Comparison of ENCODE assay signal across 7 cellular contexts in genomic region chr14:49894214-49895107, GRCh38. TPM values are rescaled to one million over a fixed set of nuclear protein-coding genes. Genes with fewer than 3 reads are reported as not detected.
DNase-seq lines count a peak whose midpoint lies in the region; ATAC-seq, FAIRE-seq and TF ChIP-seq lines count a peak whose summit lies in the region.
"Not testable (repeated sequence)": the region's sequence is repeated elsewhere in the genome, so short reads cannot be mapped to it uniquely, and the experiment has no call there.

No MANE protein-coding gene starts in this region.

- FAIRE-seq in GM12891 (lab: Jason Lieb, UNC): peak; percentile 82
- not testable (repeated sequence) for FAIRE-seq in small intestine (lab: Jason Lieb, UNC)

- H3K4me1 ChIP-seq in heart right ventricle (peaks cover 7 to 57% (median 52%) of the 10 kb centered on the region in 9 donors), muscle layer of colon (ENCODE audit: insufficient read depth, low read length) (peaks cover 40% of the 10 kb centered on the region)
- H3K4me1 ChIP-seq in small intestine (ENCODE audit: control insufficient read depth in 2 of 2, insufficient read depth in 1 of 2, low read depth in 1 of 2, low read length in 1 of 2): not testable (repeated sequence)

- intact Hi-C loops in heart right ventricle (cut with DNase I): loop anchor here in 8 of 10 donors (5.0 to 10.0 kb wide), 3 partner anchors 108 to 213 kb away; no protein-coding TSS in a partner anchor

- H3K4me3 Mint-ChIP-seq in activated CD8-positive, alpha-beta T cell treated with anti-CD3 and anti-CD28 coated beads, Interleukin-2, amount 10 ng/mL, durations not matched to agents 7 days and 5 days: peak overlapping the region; percentile 90
- H3K4me3 Mint-ChIP-seq in central memory CD8-positive, alpha-beta T cell: peak overlapping the region; percentile 91

- H3K9me3 Mint-ChIP-seq in activated CD8-positive, alpha-beta T cell treated with anti-CD3 and anti-CD28 coated beads, Interleukin-2, amount 10 ng/mL, durations not matched to agents 7 days and 5 days (ENCODE audit: insufficient read depth); central memory CD8-positive, alpha-beta T cell: not testable (repeated sequence)

- CTCF ChIA-PET in activated CD8-positive, alpha-beta T cell treated with anti-CD3 and anti-CD28 coated beads, Interleukin-2, amount 10 ng/mL, durations not matched to agents 7 days and 5 days (lab: Charles Lee): interaction anchor here (1.8 to 3.5 kb wide), 6 partner anchors 32 to 192 kb away, joined by 7 to 22 read pairs (median 10); no protein-coding TSS in a partner anchor

- 6 to 9% methylated on average over 8 of the region's 8 CpGs for WGBS in heart right ventricle, 2 donors
- 1 to 3% (median 1%) methylated on average over 8 of the region's 8 CpGs for whole genome bisulfite sequencing in small intestine, 3 donors

- not testable (repeated sequence) for TF ChIP-seq POLR2A in GM12891 (IDR thresholded peaks at IDR 0.05; ENCODE audit: low read depth, low read length)

- peak overlapping the region; percentile 82 to 100 (median 94) for H3K4me3 ChIP-seq in heart right ventricle
- H3K4me3 ChIP-seq in muscle layer of colon (ENCODE audit: low read depth in 1 of 2, low read length in 2 of 2): peak overlapping the region; percentile 98 to 100
- H3K4me3 ChIP-seq in small intestine (ENCODE audit: low read depth in 1 of 2, low read length in 2 of 2): peak overlapping the region; percentile 91 to 100

- H3K36me3 Mint-ChIP-seq in activated CD8-positive, alpha-beta T cell treated with anti-CD3 and anti-CD28 coated beads, Interleukin-2, amount 10 ng/mL, durations not matched to agents 7 days and 5 days (ENCODE audit: low read depth): peaks cover 57% of the 10 kb centered on the region
- H3K36me3 Mint-ChIP-seq in central memory CD8-positive, alpha-beta T cell (ENCODE audit: insufficient read depth): peaks cover 49% of the 10 kb centered on the region

- ATAC-seq in activated CD8-positive, alpha-beta T cell treated with anti-CD3 and anti-CD28 coated beads, Interleukin-2, amount 10 ng/mL, durations not matched to agents 7 days and 5 days; central memory CD8-positive, alpha-beta T cell (replicated peaks; ENCODE audit: extremely low read depth, poor library complexity, severe bottlenecking); heart right ventricle: not testable (repeated sequence)

- peaks cover 32% of the 10 kb centered on the region for H3K4me1 Mint-ChIP-seq in activated CD8-positive, alpha-beta T cell treated with anti-CD3 and anti-CD28 coated beads, Interleukin-2, amount 10 ng/mL, durations not matched to agents 7 days and 5 days (ENCODE audit: low read depth)
- H3K4me1 Mint-ChIP-seq in central memory CD8-positive, alpha-beta T cell: peaks cover 50% of the 10 kb centered on the region

- H3K36me3 ChIP-seq in heart right ventricle (peaks cover 0 to 28% (median 5%) of the 10 kb centered on the region in 9 donors), muscle layer of colon (ENCODE audit: insufficient read depth, low read length) (peaks cover 11% of the 10 kb centered on the region)
- H3K36me3 ChIP-seq in small intestine (ENCODE audit: control insufficient read depth in 2 of 2, insufficient read depth in 2 of 2, low read length in 2 of 2): not testable (repeated sequence)

- not testable (repeated sequence) for H3K27me3 Mint-ChIP-seq in activated CD8-positive, alpha-beta T cell treated with anti-CD3 and anti-CD28 coated beads, Interleukin-2, amount 10 ng/mL, durations not matched to agents 7 days and 5 days (ENCODE audit: low read depth); central memory CD8-positive, alpha-beta T cell

- POLR2A ChIA-PET in activated CD8-positive, alpha-beta T cell treated with anti-CD3 and anti-CD28 coated beads, Interleukin-2, amount 10 ng/mL, durations not matched to agents 7 days and 5 days (lab: Charles Lee): interaction anchor here (0.7 to 3.7 kb wide), 15 partner anchors 13 to 194 kb away, joined by 3 to 89 read pairs (median 18); partner anchors contain the start of gene NEMF

- H3K9me3 ChIP-seq in heart right ventricle; muscle layer of colon (ENCODE audit: low read length); small intestine (ENCODE audit: control insufficient read depth, low read depth): not testable (repeated sequence)

- H3K27ac ChIP-seq in heart right ventricle: peak overlapping the region in 9 of 10 donors; percentile 98 to 100 (median 100)
- H3K27ac ChIP-seq in muscle layer of colon (ENCODE audit: low read depth, low read length): peak overlapping the region; percentile 99
- H3K27ac ChIP-seq in small intestine (ENCODE audit: low read depth in 1 of 2, low read length in 1 of 2): peak overlapping the region; percentile 100

- peak overlapping the region; percentile 97 for H3K27ac Mint-ChIP-seq in activated CD8-positive, alpha-beta T cell treated with anti-CD3 and anti-CD28 coated beads, Interleukin-2, amount 10 ng/mL, durations not matched to agents 7 days and 5 days
- peak overlapping the region; percentile 95 for H3K27ac Mint-ChIP-seq in central memory CD8-positive, alpha-beta T cell (ENCODE audit: low read depth)

- peak overlapping the region; percentile 98 for H3K9ac ChIP-seq in muscle layer of colon (ENCODE audit: low read length)

- TF ChIP-seq CTCF in heart right ventricle (IDR thresholded peaks at IDR 0.05): not testable (repeated sequence)

- not testable (repeated sequence) for DNase-seq in GM12891 (ENCODE audit: insufficient read length, low spot score); central memory CD8-positive, alpha-beta T cell (ENCODE audit: low spot score in 2 of 2); heart right ventricle; small intestine
- peak; percentile 30 for DNase-seq in NOMO-1 treated with DMSO at 0.1 percent for 48 hours (lab: John Stamatoyannopoulos, UW; ENCODE audit: unreplicated experiment)
- peak; percentile 38 for DNase-seq in activated CD8-positive, alpha-beta T cell treated with anti-CD3 and anti-CD28 coated beads, Interleukin-2, amount 10 ng/mL, durations not matched to agents 7 days and 5 days

- H3K27me3 ChIP-seq in heart right ventricle; muscle layer of colon (ENCODE audit: control insufficient read depth in 1 of 2, insufficient read depth in 2 of 2, low read length in 2 of 2); small intestine (ENCODE audit: control insufficient read depth in 2 of 2, insufficient read depth in 2 of 2, low read length in 2 of 2): not testable (repeated sequence)

RNA-seq across cellular contexts. Expression of gene ARF6, which starts 1.6 kb away (rescaled TPM):
- 46.5 TPM for polyA plus RNA-seq in GM12891 (2012; ENCODE audit: low read depth, missing spikeins)
- total RNA-seq in activated CD8-positive, alpha-beta T cell treated with anti-CD3 and anti-CD28 coated beads, Interleukin-2, amount 10 ng/mL, durations not matched to agents 7 days and 5 days: 100 to 1,000 TPM; 183 to 193 TPM
- total RNA-seq in heart right ventricle: 10 to 100 TPM; 19.0 to 40.5 (median 25.5) TPM
- polyA plus RNA-seq in heart right ventricle: 10 to 100 TPM; 11.0 to 19.7 TPM
- 10 to 100 TPM; 51.9 to 65.4 (median 64.6) TPM for polyA plus RNA-seq in small intestine

RNA-seq across cellular contexts. Expression of gene NEMF, which starts 41.9 kb away (rescaled TPM):
- polyA plus RNA-seq in GM12891 (2012; ENCODE audit: low read depth, missing spikeins): 33.7 TPM
- 10 to 100 TPM; 75.6 to 78.9 TPM for total RNA-seq in activated CD8-positive, alpha-beta T cell treated with anti-CD3 and anti-CD28 coated beads, Interleukin-2, amount 10 ng/mL, durations not matched to agents 7 days and 5 days
- 10 to 100 TPM; 45.0 to 67.4 (median 55.5) TPM for total RNA-seq in heart right ventricle
- 10 to 100 TPM; 18.0 to 54.2 TPM for polyA plus RNA-seq in heart right ventricle
- 10 to 100 TPM; 19.6 to 33.5 (median 29.1) TPM for polyA plus RNA-seq in small intestine

Comparison
In these comparisons a context has a peak if more than half of its experiments do, and no peak if none do; other contexts are left out.
1. RNA of gene ARF6, which starts 1.6 kb away (total RNA-seq): 183 to 193 TPM in activated CD8-positive, alpha-beta T cell treated with anti-CD3 and anti-CD28 coated beads, Interleukin-2, amount 10 ng/mL, durations not matched to agents 7 days and 5 days; 19.0 to 40.5 TPM in heart right ventricle; every median in the first group is over 4 times any median in the second.
2. Peak in every context shown above with its lines, with median percentiles within 50 percentile points of each other: H3K27ac ChIP-seq and H3K4me3 ChIP-seq.